In genomic region chr20:19210426-19211155, GRCh38 we compare ENCODE assay signal across 14 cellular contexts. TPM values are rescaled to one million over a fixed set of nuclear protein-coding genes. Genes with fewer than 3 reads are reported as not detected.
A peak's percentile ranks its signal among the peaks of the same experiment; 100 is the strongest.
DNase-seq lines count a peak whose midpoint lies in the region; ATAC-seq and TF ChIP-seq lines count a peak whose summit lies in the region.
"Had no signal": no experiment of that assay in that cellular context is flagged by ENCODE, and none has a peak within 500 bp of the region (broad histone marks: within the 10 kb centered on the region; RNA-seq: fewer than 3 reads in every experiment).

No MANE protein-coding gene starts in this region.

- no peak for DNase-seq in left ventricle myocardium superior
- DNase-seq in heart right ventricle: no peak
- DNase-seq in fibroblast of mammary gland (ENCODE audit: low read depth): peak; percentile 52
- DNase-seq in neural crest cell (ENCODE audit: low read depth, low spot score): no peak
- DNase-seq in activated CD4-positive, alpha-beta T cell treated with anti-CD3 and anti-CD28 coated beads for 4 hours: no peak
- no peak for DNase-seq in SW480 (ENCODE audit: low spot score)
- DNase-seq: activated CD4-positive, CD25-positive, alpha-beta regulatory T cell treated with anti-CD3 and anti-CD28 coated beads, Interleukin-2, amount 50 U/mL, for 72 hours; activated gamma-delta T cell; MV-4-11; NCI-H2107 had no signal

- ATAC-seq in left ventricle myocardium superior: peak; percentile 18
- ATAC-seq in heart right ventricle: no peak
- ATAC-seq in HG02759 (IDR thresholded peaks at IDR 0.05; ENCODE audit: unreplicated experiment): no peak
- no peak for ATAC-seq in HG03521 (IDR thresholded peaks at IDR 0.05; ENCODE audit: unreplicated experiment)

- H3K4me1 Mint-ChIP-seq in neural crest cell: peaks cover 5% of the 10 kb centered on the region

- TF ChIP-seq CTCF in heart right ventricle (IDR thresholded peaks at IDR 0.05) (no peak), fibroblast of mammary gland (conservative IDR thresholded peaks at IDR 0.05; ENCODE audit: control insufficient read depth, insufficient read depth, low read depth, low read length) (no peak), neural crest cell (conservative IDR thresholded peaks at IDR 0.05) (no peak)

- no peak overlapping the region for H3K27ac Mint-ChIP-seq in neural crest cell (ENCODE audit: unreplicated experiment)

- no peaks in the 10 kb centered on the region for H3K9me3 Mint-ChIP-seq in neural crest cell

- H3K27ac ChIP-seq in heart right ventricle: no peak overlapping the region
- H3K27ac ChIP-seq: right atrium auricular region had no signal

- H3K36me3 ChIP-seq in heart right ventricle: no peaks in the 10 kb centered on the region
- H3K36me3 ChIP-seq: right atrium auricular region had no signal

- no peaks in the 10 kb centered on the region for H3K9me3 ChIP-seq in heart right ventricle
- H3K9me3 ChIP-seq: right atrium auricular region had no signal

- H3K36me3 Mint-ChIP-seq in neural crest cell (ENCODE audit: low read depth): no peaks in the 10 kb centered on the region

- peaks cover 0 to 51% (median 28%) of the 10 kb centered on the region in 7 donors for H3K27me3 ChIP-seq in heart right ventricle

- peaks cover 89% of the 10 kb centered on the region for H3K27me3 Mint-ChIP-seq in neural crest cell (ENCODE audit: low read depth)

- H3K4me3 Mint-ChIP-seq in neural crest cell: peak overlapping the region; percentile 2

- H3K4me1 ChIP-seq in heart right ventricle: peaks cover 0 to 14% (median 8%) of the 10 kb centered on the region in 9 donors

- no peak overlapping the region for H3K4me3 ChIP-seq in heart right ventricle
- no peak overlapping the region for H3K4me3 ChIP-seq in fibroblast of mammary gland (ENCODE audit: control insufficient read depth, low read depth, low read length)

- intact Hi-C loops in left ventricle myocardium superior (cut with micrococcal nuclease) (no loop called here), heart right ventricle (cut with DNase I) (loop anchor here in 4 of 10 donors (2.0 to 10.0 kb wide), 4 partner anchors 164 to 376 kb away; no protein-coding TSS in a partner anchor)

- WGBS in heart right ventricle, 2 donors: 62 to 63% methylated on average over 9 of the region's 9 CpGs

RNA-seq across cellular contexts. Expression of gene SLC24A3, which starts 1.9 kb away (rescaled TPM):
- total RNA-seq in left ventricle myocardium superior (0.62 TPM), heart right ventricle (1 to 10 TPM in 3 of 10 donors, under 1 TPM in 7; 0.21 to 2.6 (median 0.81) TPM), neural crest cell (0.27 and 0.51 TPM in 2 replicates)
- 1 to 10 TPM in 1 of 2 donors, under 1 TPM in 1; 0.80 to 1.1 TPM for polyA plus RNA-seq in heart right ventricle
- polyA plus RNA-seq: AG04450 had no signal
